ENCODE assay signal across 1 cellular context in the genomic region with DNA sequence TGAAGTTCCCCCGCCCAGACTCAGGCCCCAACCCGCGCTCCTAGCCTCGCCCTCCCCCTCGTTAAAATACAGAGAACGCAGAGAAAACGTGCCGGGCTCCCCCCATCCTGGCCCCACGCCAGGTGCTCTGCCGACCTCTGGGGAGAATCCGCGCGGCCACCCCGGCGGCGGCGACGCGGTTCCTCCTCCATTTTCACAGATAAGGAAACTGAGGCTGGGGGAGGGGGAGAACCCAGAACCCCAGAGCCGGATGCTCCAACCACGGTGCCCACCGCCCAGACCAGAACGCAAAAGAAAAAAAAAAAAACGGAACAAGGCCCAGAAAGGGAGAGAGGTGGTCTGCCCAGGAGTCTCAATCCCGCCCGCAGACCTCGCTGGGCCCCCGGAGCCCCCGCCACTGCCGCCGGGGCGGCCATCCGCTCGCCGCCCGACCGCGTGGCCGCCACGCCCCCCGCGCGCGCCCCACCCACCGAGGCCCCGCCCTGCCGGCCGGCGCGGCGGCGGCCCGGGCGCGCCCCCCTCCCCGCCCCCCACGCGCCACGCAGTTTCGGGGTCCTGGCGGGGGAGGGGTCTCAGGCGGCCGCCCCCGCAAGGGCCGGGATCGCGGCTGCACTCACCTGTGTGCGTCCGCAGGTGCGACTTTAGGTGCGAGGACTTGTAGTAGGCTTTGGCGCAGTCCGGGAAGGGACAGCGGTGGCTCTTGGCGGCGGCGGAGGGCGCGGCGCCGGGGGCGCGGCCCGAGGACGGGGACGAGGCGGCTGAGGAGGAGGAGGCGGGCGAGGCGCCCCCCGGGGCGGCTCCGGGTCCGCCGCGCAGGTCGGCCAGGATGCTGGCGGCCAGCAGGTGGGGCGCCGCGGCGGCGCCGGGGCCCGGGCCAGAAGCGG.
TF ChIP-seq lines count a peak whose summit lies in the region.

No MANE protein-coding gene starts in this region.

TF ChIP-seq in HepG2, 621 proteins besides CTCF, POLR2A, EP300 and RAD21 (continued from another document):
- TF ChIP-seq GFI1 (CRISPR knock-in tag; IDR thresholded peaks at IDR 0.05; ENCODE audit: borderline replicate concordance), result no peak
- no peak for TF ChIP-seq ZNF333 (CRISPR knock-in tag; IDR thresholded peaks at IDR 0.05; ENCODE audit: borderline replicate concordance)
- TF ChIP-seq, protein P1, sequence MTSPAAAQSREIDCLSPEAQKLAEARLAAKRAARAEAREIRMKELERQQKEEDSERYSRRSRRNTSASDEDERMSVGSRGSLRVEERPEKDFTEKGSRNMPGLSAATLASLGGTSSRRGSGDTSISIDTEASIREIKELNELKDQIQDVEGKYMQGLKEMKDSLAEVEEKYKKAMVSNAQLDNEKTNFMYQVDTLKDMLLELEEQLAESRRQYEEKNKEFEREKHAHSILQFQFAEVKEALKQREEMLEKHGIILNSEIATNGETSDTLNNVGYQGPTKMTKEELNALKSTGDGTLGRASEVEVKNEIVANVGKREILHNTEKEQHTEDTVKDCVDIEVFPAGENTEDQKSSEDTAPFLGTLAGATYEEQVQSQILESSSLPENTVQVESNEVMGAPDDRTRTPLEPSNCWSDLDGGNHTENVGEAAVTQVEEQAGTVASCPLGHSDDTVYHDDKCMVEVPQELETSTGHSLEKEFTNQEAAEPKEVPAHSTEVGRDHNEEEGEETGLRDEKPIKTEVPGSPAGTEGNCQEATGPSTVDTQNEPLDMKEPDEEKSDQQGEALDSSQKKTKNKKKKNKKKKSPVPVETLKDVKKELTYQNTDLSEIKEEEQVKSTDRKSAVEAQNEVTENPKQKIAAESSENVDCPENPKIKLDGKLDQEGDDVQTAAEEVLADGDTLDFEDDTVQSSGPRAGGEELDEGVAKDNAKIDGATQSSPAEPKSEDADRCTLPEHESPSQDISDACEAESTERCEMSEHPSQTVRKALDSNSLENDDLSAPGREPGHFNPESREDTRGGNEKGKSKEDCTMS (CRISPR knock-in tag; conservative IDR thresholded peaks at IDR 0.05), result no peak
- 0 out of 2 replicates have a peak, but pooled peaks have one; percentile 4 for TF ChIP-seq ZC3H13 (CRISPR knock-in tag; IDR thresholded peaks at IDR 0.05)
- TF ChIP-seq ZNF747 (CRISPR knock-in tag; IDR thresholded peaks at IDR 0.05; ENCODE audit: borderline replicate concordance), result no peak
- no peak for TF ChIP-seq RBM22 (optimal IDR thresholded peaks at IDR 0.05; ENCODE audit: low read length)
- TF ChIP-seq, protein P2, sequence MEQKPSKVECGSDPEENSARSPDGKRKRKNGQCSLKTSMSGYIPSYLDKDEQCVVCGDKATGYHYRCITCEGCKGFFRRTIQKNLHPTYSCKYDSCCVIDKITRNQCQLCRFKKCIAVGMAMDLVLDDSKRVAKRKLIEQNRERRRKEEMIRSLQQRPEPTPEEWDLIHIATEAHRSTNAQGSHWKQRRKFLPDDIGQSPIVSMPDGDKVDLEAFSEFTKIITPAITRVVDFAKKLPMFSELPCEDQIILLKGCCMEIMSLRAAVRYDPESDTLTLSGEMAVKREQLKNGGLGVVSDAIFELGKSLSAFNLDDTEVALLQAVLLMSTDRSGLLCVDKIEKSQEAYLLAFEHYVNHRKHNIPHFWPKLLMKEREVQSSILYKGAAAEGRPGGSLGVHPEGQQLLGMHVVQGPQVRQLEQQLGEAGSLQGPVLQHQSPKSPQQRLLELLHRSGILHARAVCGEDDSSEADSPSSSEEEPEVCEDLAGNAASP (CRISPR knock-in tag; IDR thresholded peaks at IDR 0.05; ENCODE audit: borderline replicate concordance), result no peak
- TF ChIP-seq U2AF2 (IDR thresholded peaks at IDR 0.05; ENCODE audit: low read depth, low read length), result no peak
- no peak for TF ChIP-seq STAT5B (CRISPR knock-in tag; IDR thresholded peaks at IDR 0.05)
- TF ChIP-seq NFIC (IDR thresholded peaks at IDR 0.05; ENCODE audit: low read length), result no peak
- TF ChIP-seq KLF12 (CRISPR knock-in tag; IDR thresholded peaks at IDR 0.05; ENCODE audit: borderline replicate concordance), result peak; percentile 67; the same call in 1 of the 2 replicates
- TF ChIP-seq SRSF1 (optimal IDR thresholded peaks at IDR 0.05; ENCODE audit: low read depth, low read length), result peak; percentile 52
- TF ChIP-seq, protein P3, sequence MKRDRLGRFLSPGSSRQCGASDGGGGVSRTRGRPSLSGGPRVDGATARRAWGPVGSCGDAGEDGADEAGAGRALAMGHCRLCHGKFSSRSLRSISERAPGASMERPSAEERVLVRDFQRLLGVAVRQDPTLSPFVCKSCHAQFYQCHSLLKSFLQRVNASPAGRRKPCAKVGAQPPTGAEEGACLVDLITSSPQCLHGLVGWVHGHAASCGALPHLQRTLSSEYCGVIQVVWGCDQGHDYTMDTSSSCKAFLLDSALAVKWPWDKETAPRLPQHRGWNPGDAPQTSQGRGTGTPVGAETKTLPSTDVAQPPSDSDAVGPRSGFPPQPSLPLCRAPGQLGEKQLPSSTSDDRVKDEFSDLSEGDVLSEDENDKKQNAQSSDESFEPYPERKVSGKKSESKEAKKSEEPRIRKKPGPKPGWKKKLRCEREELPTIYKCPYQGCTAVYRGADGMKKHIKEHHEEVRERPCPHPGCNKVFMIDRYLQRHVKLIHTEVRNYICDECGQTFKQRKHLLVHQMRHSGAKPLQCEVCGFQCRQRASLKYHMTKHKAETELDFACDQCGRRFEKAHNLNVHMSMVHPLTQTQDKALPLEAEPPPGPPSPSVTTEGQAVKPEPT (CRISPR knock-in tag; IDR thresholded peaks at IDR 0.05; ENCODE audit: low read depth), result no peak
- no peak for TF ChIP-seq ZNF678 (CRISPR knock-in tag; IDR thresholded peaks at IDR 0.05)
- TF ChIP-seq SPEN (CRISPR knock-in tag; IDR thresholded peaks at IDR 0.05; ENCODE audit: low read depth), result no peak
- no peak for TF ChIP-seq ZNF775 (CRISPR knock-in tag; IDR thresholded peaks at IDR 0.05; ENCODE audit: borderline replicate concordance)
- TF ChIP-seq, protein P4, sequence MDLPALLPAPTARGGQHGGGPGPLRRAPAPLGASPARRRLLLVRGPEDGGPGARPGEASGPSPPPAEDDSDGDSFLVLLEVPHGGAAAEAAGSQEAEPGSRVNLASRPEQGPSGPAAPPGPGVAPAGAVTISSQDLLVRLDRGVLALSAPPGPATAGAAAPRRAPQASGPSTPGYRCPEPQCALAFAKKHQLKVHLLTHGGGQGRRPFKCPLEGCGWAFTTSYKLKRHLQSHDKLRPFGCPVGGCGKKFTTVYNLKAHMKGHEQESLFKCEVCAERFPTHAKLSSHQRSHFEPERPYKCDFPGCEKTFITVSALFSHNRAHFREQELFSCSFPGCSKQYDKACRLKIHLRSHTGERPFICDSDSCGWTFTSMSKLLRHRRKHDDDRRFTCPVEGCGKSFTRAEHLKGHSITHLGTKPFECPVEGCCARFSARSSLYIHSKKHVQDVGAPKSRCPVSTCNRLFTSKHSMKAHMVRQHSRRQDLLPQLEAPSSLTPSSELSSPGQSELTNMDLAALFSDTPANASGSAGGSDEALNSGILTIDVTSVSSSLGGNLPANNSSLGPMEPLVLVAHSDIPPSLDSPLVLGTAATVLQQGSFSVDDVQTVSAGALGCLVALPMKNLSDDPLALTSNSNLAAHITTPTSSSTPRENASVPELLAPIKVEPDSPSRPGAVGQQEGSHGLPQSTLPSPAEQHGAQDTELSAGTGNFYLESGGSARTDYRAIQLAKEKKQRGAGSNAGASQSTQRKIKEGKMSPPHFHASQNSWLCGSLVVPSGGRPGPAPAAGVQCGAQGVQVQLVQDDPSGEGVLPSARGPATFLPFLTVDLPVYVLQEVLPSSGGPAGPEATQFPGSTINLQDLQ (CRISPR knock-in tag; IDR thresholded peaks at IDR 0.05), result no peak
- TF ChIP-seq THYN1 (CRISPR knock-in tag; IDR thresholded peaks at IDR 0.05; ENCODE audit: borderline replicate concordance, low read depth), result no peak
- TF ChIP-seq ZNF431 (CRISPR knock-in tag; IDR thresholded peaks at IDR 0.05; ENCODE audit: borderline replicate concordance, low read depth), result no peak
- no peak for TF ChIP-seq ATM (IDR thresholded peaks at IDR 0.05; ENCODE audit: borderline replicate concordance)
- no peak for TF ChIP-seq ZNF563 (CRISPR knock-in tag; IDR thresholded peaks at IDR 0.05)
- no peak for TF ChIP-seq SETDB1 (CRISPR knock-in tag; IDR thresholded peaks at IDR 0.05; ENCODE audit: borderline replicate concordance)
- no peak for TF ChIP-seq LCORL (IDR thresholded peaks at IDR 0.05)
- no peak; the same call in 1 of the 2 replicates for TF ChIP-seq LCORL (CRISPR knock-in tag; IDR thresholded peaks at IDR 0.05)
- TF ChIP-seq AGO2 (optimal IDR thresholded peaks at IDR 0.05; ENCODE audit: low read depth, low read length), result peak; percentile 59
- no peak for TF ChIP-seq ZNF713 (CRISPR knock-in tag; IDR thresholded peaks at IDR 0.05)
TF ChIP-seq in HepG2: peak in this region for 31.
